2 cellular contexts compared by ENCODE assay signal in the genomic region with DNA sequence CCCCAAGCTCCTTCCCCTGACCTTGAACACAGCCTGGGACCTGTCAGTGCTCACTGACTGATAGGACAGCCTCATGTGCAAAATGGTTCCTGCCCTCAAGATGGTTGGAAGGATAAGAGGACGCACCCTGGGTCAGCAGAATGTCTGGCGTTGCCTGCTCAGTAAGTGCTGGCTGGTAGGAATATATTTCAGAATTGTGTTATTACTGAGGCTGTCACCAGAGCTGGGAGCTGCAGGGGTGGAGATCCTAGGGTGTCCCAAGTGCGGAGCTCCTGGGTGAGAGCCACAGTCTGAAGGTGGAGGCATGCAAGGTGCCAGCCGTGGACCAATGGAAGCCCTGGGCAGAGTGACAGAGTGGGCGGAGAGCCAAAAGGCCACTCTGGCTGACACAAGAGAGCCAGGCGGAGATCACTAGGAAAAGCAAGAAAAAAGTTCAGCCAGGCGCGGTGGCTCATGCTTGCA.
TF ChIP-seq lines count a peak whose summit lies in the region.

No MANE protein-coding gene starts in this region.

TF ChIP-seq in Ishikawa, 13 proteins besides CTCF, POLR2A, EP300 and RAD21:
- no peak for TF ChIP-seq MAX (IDR thresholded peaks at IDR 0.05)
- TF ChIP-seq REST (IDR thresholded peaks at IDR 0.05; ENCODE audit: low read depth): no peak
- no peak for TF ChIP-seq TEAD4 (IDR thresholded peaks at IDR 0.05)
- peak; percentile 49 for TF ChIP-seq NFIC (IDR thresholded peaks at IDR 0.05)

TF ChIP-seq in HepG2, 621 proteins besides CTCF, POLR2A, EP300 and RAD21:
- TF ChIP-seq TSC22D2 (CRISPR knock-in tag; IDR thresholded peaks at IDR 0.05; ENCODE audit: borderline replicate concordance): no peak
- no peak for TF ChIP-seq ISL2 (CRISPR knock-in tag; IDR thresholded peaks at IDR 0.05)
- no peak for TF ChIP-seq ZBTB46 (CRISPR knock-in tag; IDR thresholded peaks at IDR 0.05; ENCODE audit: borderline replicate concordance)
- no peak for TF ChIP-seq RARA (CRISPR knock-in tag; IDR thresholded peaks at IDR 0.05)
- peak; percentile 54 for TF ChIP-seq ZNF687 (CRISPR knock-in tag; IDR thresholded peaks at IDR 0.05)
- TF ChIP-seq ZSCAN22 (CRISPR knock-in tag; IDR thresholded peaks at IDR 0.05): peak; percentile 92
